7 cellular contexts compared by ENCODE assay signal in genomic region chr19:33235269-33235995, GRCh38. TPM values are rescaled to one million over a fixed set of nuclear protein-coding genes. Genes with fewer than 3 reads are reported as not detected.
DNase-seq lines count a peak whose midpoint lies in the region; ATAC-seq, FAIRE-seq and TF ChIP-seq lines count a peak whose summit lies in the region.

No MANE protein-coding gene starts in this region.

- H3K4me1 ChIP-seq in adipocyte (ENCODE audit: control insufficient read depth, insufficient read depth, low read length) (peaks cover 19% of the 10 kb centered on the region), left ventricle myocardium inferior (no peaks in the 10 kb centered on the region), gastrocnemius medialis (no peaks in the 10 kb centered on the region)

- in situ Hi-C loops in gastrocnemius medialis (cut with MboI; ENCODE audit: low sequenced_read_pairs in 4 of 4) = loop anchor here in 3 of 4 donors (5.0 to 25.0 kb wide), 3 partner anchors 91 to 527 kb away; no protein-coding TSS in a partner anchor

- H3K36me3 ChIP-seq in adipocyte (ENCODE audit: control insufficient read depth, insufficient read depth, low read length, severe bottlenecking) (no peaks in the 10 kb centered on the region), left ventricle myocardium inferior (no peaks in the 10 kb centered on the region), gastrocnemius medialis (no peaks in the 10 kb centered on the region)

- H3K9ac ChIP-seq in adipocyte (ENCODE audit: low read length) = no peak overlapping the region

- intact Hi-C loops in left ventricle myocardium inferior (cut with micrococcal nuclease) = loop anchor here (5.0 kb wide), 1 partner anchor 172 kb away; no protein-coding TSS in a partner anchor
- intact Hi-C loops in gastrocnemius medialis (cut with DNase I; ENCODE audit: low total_unique reads) = no loop called here

- FAIRE-seq in H54 (lab: Jason Lieb, UNC) = no peak

- H3K27me3 ChIP-seq in adipocyte (replicated peaks; ENCODE audit: control insufficient read depth, insufficient read depth, low read length) = peaks cover 23% of the 10 kb centered on the region
- H3K27me3 ChIP-seq in left ventricle myocardium inferior (ENCODE audit: low read depth) = peaks cover 77% of the 10 kb centered on the region
- no peaks in the 10 kb centered on the region for H3K27me3 ChIP-seq in gastrocnemius medialis

- H3K4me3 ChIP-seq in adipocyte (ENCODE audit: low read length) = no peak overlapping the region
- H3K4me3 ChIP-seq in left ventricle myocardium inferior = no peak overlapping the region
- H3K4me3 ChIP-seq in gastrocnemius medialis = no peak overlapping the region

- TF ChIP-seq POLR2A in H54 (IDR thresholded peaks at IDR 0.05; ENCODE audit: low read depth, low read length) (no peak), gastrocnemius medialis (IDR thresholded peaks at IDR 0.05) (no peak)

- TF ChIP-seq CTCF in GM12873 (IDR thresholded peaks at IDR 0.05; ENCODE audit: insufficient read depth, low read depth, low read length, missing control alignments) (peak; percentile 91), left ventricle myocardium inferior (IDR thresholded peaks at IDR 0.05; ENCODE audit: borderline replicate concordance) (peak; percentile 94), gastrocnemius medialis (IDR thresholded peaks at IDR 0.05 in 4 of 5, conservative IDR thresholded peaks at IDR 0.05 in 1 of 5) (peak; percentile 67 to 90 (median 86))

- DNase-seq in H54 (ENCODE audit: insufficient read length, low spot score) (peak; percentile 97), LoVo (ENCODE audit: low spot score) (peak; percentile 71), SW480 (ENCODE audit: low spot score) (peak; percentile 75), adipocyte (ENCODE audit: low read depth) (peak; percentile 88), left ventricle myocardium inferior (peak; percentile 81), gastrocnemius medialis (peak; percentile 31 to 63)

- peak in 1 of 2 donors; percentile 77 for ATAC-seq in gastrocnemius medialis

- H3K9me3 ChIP-seq in adipocyte (ENCODE audit: control insufficient read depth, low read length) (no peaks in the 10 kb centered on the region), left ventricle myocardium inferior (replicated peaks) (no peaks in the 10 kb centered on the region), gastrocnemius medialis (no peaks in the 10 kb centered on the region)

- H3K27ac ChIP-seq in left ventricle myocardium inferior (replicated peaks) = no peak overlapping the region
- H3K27ac ChIP-seq in gastrocnemius medialis = no peak overlapping the region

RNA-seq across cellular contexts. Expression of gene SLC7A10, which starts 9.8 kb away (rescaled TPM):
- total RNA-seq in left ventricle myocardium inferior (not detected), gastrocnemius medialis (not detected)

RNA-seq across cellular contexts. Expression of gene LRP3, which starts 41.3 kb away (rescaled TPM):
- total RNA-seq in left ventricle myocardium inferior (20.8 TPM), gastrocnemius medialis (10 to 100 TPM; 18.3 to 29.3 (median 25.1) TPM)

Comparison
In these comparisons a context has a peak if more than half of its experiments do, and no peak if none do; other contexts are left out.
1. DNase-seq: peak in every context shown above with its lines; median percentile 97 in H54; 88 in adipocyte; 81 in left ventricle myocardium inferior; 75 in SW480; 71 in LoVo; 47 in gastrocnemius medialis.